27 cellular contexts compared by ENCODE assay signal in the genomic region with DNA sequence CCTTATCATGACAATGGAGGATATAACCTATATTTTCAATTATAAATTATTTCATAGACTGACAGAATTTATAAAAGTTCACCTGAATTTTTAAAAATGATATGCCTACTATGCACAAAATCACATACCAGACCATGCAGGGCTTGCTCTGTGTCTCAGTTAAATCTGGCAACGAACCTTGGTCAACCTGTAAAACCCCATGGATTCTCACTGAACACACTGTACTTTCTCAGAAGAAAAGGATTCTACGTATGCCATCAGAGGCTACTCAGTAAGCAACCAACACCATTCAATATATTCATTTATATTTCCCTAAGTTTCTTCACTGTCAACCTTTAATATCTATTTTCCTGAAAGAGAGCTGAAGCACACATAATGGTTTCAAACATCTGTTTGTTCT.
"Had no signal": no experiment of that assay in that cellular context is flagged by ENCODE, and none has a peak within 500 bp of the region (broad histone marks: within the 10 kb centered on the region; RNA-seq: fewer than 3 reads in every experiment).

No MANE protein-coding gene starts in this region.

- H3K27me3 ChIP-seq: stomach, suprapubic skin, testis, thyroid gland, tibial artery, tibial nerve, transverse colon, upper lobe of left lung, upper lobe of right lung, uterus had no signal

- H3K4me1 ChIP-seq: stomach, suprapubic skin, testis, thyroid gland, tibial artery, tibial nerve, transverse colon, upper lobe of left lung, upper lobe of right lung, uterus had no signal

- H3K9me3 ChIP-seq: stomach, suprapubic skin, testis, thoracic aorta, thyroid gland, tibial artery, tibial nerve, upper lobe of left lung, upper lobe of right lung, uterus had no signal

- H3K36me3 ChIP-seq: stomach, suprapubic skin, thoracic aorta, thyroid gland, tibial artery, tibial nerve, transverse colon, upper lobe of left lung, upper lobe of right lung, uterus had no signal

- H3K9me3 Mint-ChIP-seq: stimulated activated memory B cell treated with anti-CD40 and anti-IgM and Interleukin-4, amounts not matched to agents 10 μg/mL and 1 μg/mL and 100 μg/mL, for 72 hours; stimulated activated naive B cell treated with anti-CD40 and anti-IgM and Interleukin-4, amounts not matched to agents 10 μg/mL and 1 μg/mL and 100 μg/mL, for 72 hours; stimulated activated naive CD8-positive, alpha-beta T cell treated with anti-CD3 and anti-CD28 coated beads, Interleukin-15, amount 100 ng/mL, for 72 hours; stimulated activated naive CD8-positive, alpha-beta T cell treated with anti-CD3 and anti-CD28 coated beads, Interleukin-15, Interleukin-2, amounts not matched to agents 100 ng/mL and 50 ng/mL, for 24 hours; type B pancreatic cell had no signal

- H3K4me1 Mint-ChIP-seq: stimulated activated effector memory CD8-positive, alpha-beta T cell treated with anti-CD3 and anti-CD28 coated beads, Interleukin-12 subunit alpha, Interleukin-12 subunit beta, amount 100 ng/mL, for 72 hours; stimulated activated memory B cell treated with anti-CD40 and anti-IgM and Interleukin-4, amounts not matched to agents 10 μg/mL and 1 μg/mL and 100 μg/mL, for 72 hours; stimulated activated naive B cell treated with anti-CD40 and anti-IgM and Interleukin-4, amounts not matched to agents 10 μg/mL and 1 μg/mL and 100 μg/mL, for 72 hours; stimulated activated naive CD8-positive, alpha-beta T cell treated with anti-CD3 and anti-CD28 coated beads, Interleukin-15, amount 100 ng/mL, for 72 hours had no signal

- H3K4me3 Mint-ChIP-seq: stimulated activated effector memory CD8-positive, alpha-beta T cell treated with anti-CD3 and anti-CD28 coated beads, Interleukin-12 subunit alpha, Interleukin-12 subunit beta, amount 100 ng/mL, for 72 hours; stimulated activated memory B cell treated with anti-CD40 and anti-IgM and Interleukin-4, amounts not matched to agents 10 μg/mL and 1 μg/mL and 100 μg/mL, for 72 hours; stimulated activated naive B cell treated with anti-CD40 and anti-IgM and Interleukin-4, amounts not matched to agents 10 μg/mL and 1 μg/mL and 100 μg/mL, for 72 hours; stimulated activated naive CD8-positive, alpha-beta T cell treated with anti-CD3 and anti-CD28 coated beads, Interleukin-15, amount 100 ng/mL, for 72 hours; stimulated activated naive CD8-positive, alpha-beta T cell treated with anti-CD3 and anti-CD28 coated beads, Interleukin-15, Interleukin-2, amounts not matched to agents 100 ng/mL and 50 ng/mL, for 24 hours; type B pancreatic cell had no signal

- H3K36me3 Mint-ChIP-seq: stimulated activated effector memory CD8-positive, alpha-beta T cell treated with anti-CD3 and anti-CD28 coated beads, Interleukin-12 subunit alpha, Interleukin-12 subunit beta, amount 100 ng/mL, for 72 hours; stimulated activated memory B cell treated with anti-CD40 and anti-IgM and Interleukin-4, amounts not matched to agents 10 μg/mL and 1 μg/mL and 100 μg/mL, for 72 hours; stimulated activated naive B cell treated with anti-CD40 and anti-IgM and Interleukin-4, amounts not matched to agents 10 μg/mL and 1 μg/mL and 100 μg/mL, for 72 hours; type B pancreatic cell had no signal

- H3K4me3 ChIP-seq: stomach, suprapubic skin, testis, thoracic aorta, thyroid gland, tibial artery, tibial nerve, transverse colon, upper lobe of left lung, upper lobe of right lung, uterus had no signal

- H3K27ac ChIP-seq: stomach, suprapubic skin, testis, thoracic aorta, thyroid gland, tibial artery, transverse colon, upper lobe of left lung, upper lobe of right lung, uterus had no signal

- DNase-seq: stimulated activated CD4-positive, alpha-beta T cell treated with anti-CD3 and anti-CD28 coated beads, Interleukin-2, amount 100 ng/mL, for 48 hours; stimulated activated CD4-positive, alpha-beta T cell treated with anti-CD3 and anti-CD28 coated beads, Interleukin-4, amount 100 ng/mL, for 1 hour; stimulated activated CD4-positive, alpha-beta T cell treated with anti-CD3 and anti-CD28 coated beads, Interleukin-4, amount 100 ng/mL, for 24 hours; stimulated activated CD4-positive, alpha-beta T cell treated with anti-CD3 and anti-CD28 coated beads, Interleukin-4, amount 100 ng/mL, for 4 hours; stimulated activated CD8-positive, alpha-beta memory T cell treated with anti-CD3 and anti-CD28 coated beads, Interleukin-4, amount 100 ng/mL, for 48 hours; stimulated activated naive B cell treated with anti-CD40 and anti-IgM and Interleukin-4, amounts not matched to agents 10 μg/mL and 1 μg/mL and 100 μg/mL, for 72 hours; stimulated activated naive CD4-positive, alpha-beta T cell; stimulated activated naive CD4-positive, alpha-beta T cell treated with Interleukin-2 at 50 U/mL for 16 hours; stimulated activated naive CD8-positive, alpha-beta T cell treated with anti-CD3 and anti-CD28 coated beads, Interleukin-15, amount 100 ng/mL, for 72 hours; stimulated activated naive CD8-positive, alpha-beta T cell treated with anti-CD3 and anti-CD28 coated beads, Interleukin-15, Interleukin-2, amounts not matched to agents 100 U/mL and 50 U/mL, for 24 hours; stomach; substantia nigra; testis; thyroid gland; tibial artery; transverse colon; trophoblast cell; upper lobe of left lung; upper lobe of right lung; uterus had no signal

- H3K27ac Mint-ChIP-seq: stimulated activated effector memory CD8-positive, alpha-beta T cell treated with anti-CD3 and anti-CD28 coated beads, Interleukin-12 subunit alpha, Interleukin-12 subunit beta, amount 100 ng/mL, for 72 hours; stimulated activated memory B cell treated with anti-CD40 and anti-IgM and Interleukin-4, amounts not matched to agents 10 μg/mL and 1 μg/mL and 100 μg/mL, for 72 hours; stimulated activated naive B cell treated with anti-CD40 and anti-IgM and Interleukin-4, amounts not matched to agents 10 μg/mL and 1 μg/mL and 100 μg/mL, for 72 hours; stimulated activated naive CD8-positive, alpha-beta T cell treated with anti-CD3 and anti-CD28 coated beads, Interleukin-15, amount 100 ng/mL, for 72 hours; stimulated activated naive CD8-positive, alpha-beta T cell treated with anti-CD3 and anti-CD28 coated beads, Interleukin-15, Interleukin-2, amounts not matched to agents 100 ng/mL and 50 ng/mL, for 24 hours; type B pancreatic cell had no signal

- H3K27me3 Mint-ChIP-seq: stimulated activated memory B cell treated with anti-CD40 and anti-IgM and Interleukin-4, amounts not matched to agents 10 μg/mL and 1 μg/mL and 100 μg/mL, for 72 hours; stimulated activated naive B cell treated with anti-CD40 and anti-IgM and Interleukin-4, amounts not matched to agents 10 μg/mL and 1 μg/mL and 100 μg/mL, for 72 hours; stimulated activated naive CD8-positive, alpha-beta T cell treated with anti-CD3 and anti-CD28 coated beads, Interleukin-15, amount 100 ng/mL, for 72 hours; stimulated activated naive CD8-positive, alpha-beta T cell treated with anti-CD3 and anti-CD28 coated beads, Interleukin-15, Interleukin-2, amounts not matched to agents 100 ng/mL and 50 ng/mL, for 24 hours; type B pancreatic cell had no signal
